In the genomic region with DNA sequence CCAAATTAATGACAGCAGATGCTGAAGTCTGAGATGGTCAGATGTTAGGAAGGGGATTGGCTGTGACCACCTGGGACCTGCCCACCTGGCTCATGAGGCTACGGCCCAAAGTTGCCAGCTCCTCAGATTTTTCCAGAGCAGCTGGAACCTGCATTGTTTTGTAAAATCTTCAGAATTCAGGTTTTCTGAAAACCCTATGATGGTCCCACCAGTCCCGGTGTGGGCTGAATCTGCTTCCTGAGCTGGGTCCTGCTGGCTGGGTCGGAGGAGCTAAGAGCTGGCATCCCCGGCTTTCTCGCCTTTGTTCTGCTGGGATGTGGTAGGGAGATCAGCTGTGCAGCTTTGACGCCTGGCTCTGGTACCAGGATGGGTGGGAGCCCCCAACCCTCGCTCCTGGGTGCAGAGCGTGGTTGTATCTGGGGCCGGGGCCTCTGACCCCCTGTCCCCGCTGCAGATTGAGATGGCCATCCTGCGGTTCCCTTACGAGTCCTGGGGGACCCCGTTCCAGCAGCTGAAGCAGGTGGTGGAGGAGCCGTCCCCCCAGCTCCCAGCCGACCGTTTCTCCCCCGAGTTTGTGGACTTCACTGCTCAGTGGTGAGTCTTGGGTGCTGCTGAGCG, we compare ENCODE assay signal across 7 cellular contexts. TPM values are rescaled to one million over a fixed set of nuclear protein-coding genes. Genes with fewer than 3 reads are reported as not detected.
A peak's percentile ranks its signal among the peaks of the same experiment; 100 is the strongest.
DNase-seq lines count a peak whose midpoint lies in the region; TF ChIP-seq lines count a peak whose summit lies in the region.
"Not testable (repeated sequence)": the region's sequence is repeated elsewhere in the genome, so short reads cannot be mapped to it uniquely, and the experiment has no call there.

No MANE protein-coding gene starts in this region.

- not testable (repeated sequence) for H3K4me1 Mint-ChIP-seq in endothelial cell (ENCODE audit: unreplicated experiment)

- 93 to 94% methylated on average over 18 of the region's 18 CpGs for WGBS in sigmoid colon, 2 donors
- WGBS in testis, 2 donors = 77 to 86% methylated on average over 8 to 18 of the region's 18 CpGs

- not testable (repeated sequence) for H3K27ac Mint-ChIP-seq in endothelial cell (ENCODE audit: unreplicated experiment)

- not testable (repeated sequence) for TF ChIP-seq POLR2A in sigmoid colon (IDR thresholded peaks at IDR 0.05); testis (IDR thresholded peaks at IDR 0.05)

- peaks cover 23% of the 10 kb centered on the region for H3K36me3 Mint-ChIP-seq in endothelial cell (ENCODE audit: low read depth, unreplicated experiment)

- not testable (repeated sequence) for TF ChIP-seq CTCF in endothelial cell (IDR thresholded peaks at IDR 0.05; ENCODE audit: unreplicated experiment); left ventricle myocardium inferior (IDR thresholded peaks at IDR 0.05; ENCODE audit: borderline replicate concordance); sigmoid colon (IDR thresholded peaks at IDR 0.05); testis (IDR thresholded peaks at IDR 0.05)

- H3K27me3 Mint-ChIP-seq in endothelial cell (ENCODE audit: unreplicated experiment) = not testable (repeated sequence)

- H3K36me3 ChIP-seq in BLaER1 (peaks cover 84% of the 10 kb centered on the region), left ventricle myocardium inferior (peaks cover 59% of the 10 kb centered on the region), sigmoid colon (peaks cover 0 to 73% (median 11%) of the 10 kb centered on the region in 4 donors)
- H3K36me3 ChIP-seq in testis (ENCODE audit: low read depth, missing control alignments) = not testable (repeated sequence)

- not testable (repeated sequence) for H3K9ac ChIP-seq in BLaER1

- not testable (repeated sequence) for H3K27me3 ChIP-seq in BLaER1; left ventricle myocardium inferior (ENCODE audit: low read depth); sigmoid colon; testis

- not testable (repeated sequence) for H3K9me3 Mint-ChIP-seq in endothelial cell (ENCODE audit: unreplicated experiment)

- H3K4me2 ChIP-seq in BLaER1 = peak overlapping the region; percentile 66; the same call in 1 of the 2 replicates

- not testable (repeated sequence) for H3K9me3 ChIP-seq in BLaER1, sigmoid colon, testis
- peaks cover 12% of the 10 kb centered on the region for H3K9me3 ChIP-seq in left ventricle myocardium inferior (replicated peaks)

- H3K4me1 ChIP-seq in BLaER1 (peaks cover 54% of the 10 kb centered on the region), left ventricle myocardium inferior (peaks cover 23% of the 10 kb centered on the region), testis (peaks cover 12% of the 10 kb centered on the region)
- not testable (repeated sequence) for H3K4me1 ChIP-seq in sigmoid colon

- H3K4me3 ChIP-seq in BLaER1, left ventricle myocardium inferior, sigmoid colon, testis: not testable (repeated sequence)

- intact Hi-C loops in left ventricle myocardium inferior (cut with micrococcal nuclease); sigmoid colon (cut with DNase I); testis (cut with DNase I; ENCODE audit: low total_unique reads): not testable (repeated sequence)

- peaks cover 54% of the 10 kb centered on the region for H4K20me1 ChIP-seq in BLaER1

- DNase-seq in activated T-cell treated with anti-CD3 and anti-CD28 coated beads, Interleukin-2, amount 50 U/mL, for 1 hour = peak; percentile 16
- DNase-seq in endothelial cell (ENCODE audit: low spot score); left ventricle myocardium inferior: not testable (repeated sequence)
- DNase-seq in mesenteric fat pad (ENCODE audit: low spot score) (peak; percentile 85), sigmoid colon (peak; percentile 49), testis (peak; percentile 9)

- H3K4me3 Mint-ChIP-seq in endothelial cell (ENCODE audit: unreplicated experiment) = peak overlapping the region; percentile 37

- H3K27ac ChIP-seq in BLaER1 = not testable (repeated sequence)
- H3K27ac ChIP-seq in left ventricle myocardium inferior (replicated peaks) = peak overlapping the region; percentile 70
- H3K27ac ChIP-seq in sigmoid colon = peak overlapping the region in 3 of 4 donors; percentile 23 to 31 (median 27)
- peak overlapping the region; percentile 44 to 66 for H3K27ac ChIP-seq in testis

- TF ChIP-seq EP300 in sigmoid colon (IDR thresholded peaks at IDR 0.05) = not testable (repeated sequence)

RNA-seq across cellular contexts. Expression of a gene that starts 27.3 kb away (rescaled TPM):
- 65.8 TPM for total RNA-seq in endothelial cell (ENCODE audit: unreplicated experiment)
- 41.7 TPM for total RNA-seq in left ventricle myocardium inferior
- 103 TPM for total RNA-seq in mesenteric fat pad
- total RNA-seq in sigmoid colon = 10 to 100 TPM in 3 of 4 donors, 1 to 10 TPM in 1; 9.5 to 23.3 (median 13.3) TPM
- 10 to 100 TPM; 43.8 to 59.1 (median 54.8) TPM for polyA plus RNA-seq in sigmoid colon
- total RNA-seq in testis = 10 to 100 TPM; 13.5 to 17.5 TPM
- polyA plus RNA-seq in testis (ENCODE audit: insufficient read depth, low read depth, low replicate concordance) = 15.4 TPM

RNA-seq across cellular contexts. Expression of a gene that starts 58.6 kb away (rescaled TPM):
- 30.3 TPM for total RNA-seq in endothelial cell (ENCODE audit: unreplicated experiment)
- total RNA-seq in left ventricle myocardium inferior = 17.7 TPM
- 17.4 TPM for total RNA-seq in mesenteric fat pad
- 10 to 100 TPM in 2 of 4 donors, 1 to 10 TPM in 2; 6.8 to 13.8 (median 9.9) TPM for total RNA-seq in sigmoid colon
- polyA plus RNA-seq in sigmoid colon = 1 to 10 TPM; 2.5 to 4.5 (median 3.6) TPM
- total RNA-seq in testis = 10 to 100 TPM; 17.9 to 20.0 TPM
- 12.1 TPM for polyA plus RNA-seq in testis (ENCODE audit: insufficient read depth, low read depth, low replicate concordance)
